Comparison of ENCODE assay signal across 13 cellular contexts in genomic region chrX:19624754-19625153, GRCh38.
DNase-seq lines count a peak whose midpoint lies in the region; ATAC-seq, FAIRE-seq and TF ChIP-seq lines count a peak whose summit lies in the region.
"Had no signal": no experiment of that assay in that cellular context is flagged by ENCODE, and none has a peak within 500 bp of the region (broad histone marks: within the 10 kb centered on the region; RNA-seq: fewer than 3 reads in every experiment).

No MANE protein-coding gene starts in this region.

- H3K4me1 Mint-ChIP-seq in Calu3 (ENCODE audit: low read depth, unreplicated experiment) (peaks cover 23% of the 10 kb centered on the region), HFFc6 (ENCODE audit: low read depth) (peaks cover 39% of the 10 kb centered on the region), immature natural killer cell (peaks cover 54 to 68% of the 10 kb centered on the region in 2 donors)
- H3K4me1 Mint-ChIP-seq in activated T-helper 1 cell treated with anti-CD3 and anti-CD28 coated beads, Interleukin-12 subunit alpha, Interleukin-12 subunit beta, Interleukin-2, Interleukin-4 antibody, amounts not matched to agents 30 ng/mL and 10 ng/mL and 1 ng/mL, durations not matched to agents 14 hours and 24 hours and 36 hours (ENCODE audit: low read depth): peaks cover 51% of the 10 kb centered on the region

- no peak for DNase-seq in Calu3
- DNase-seq in HFFc6: no peak
- no peak for DNase-seq in activated T-helper 1 cell treated with anti-CD3 and anti-CD28 coated beads, Interleukin-12 subunit alpha, Interleukin-12 subunit beta, Interleukin-2, Interleukin-4 antibody, amounts not matched to agents 30 ng/mL and 10 ng/mL and 1 ng/mL, durations not matched to agents 14 hours and 24 hours and 36 hours (ENCODE audit: low spot score)
- DNase-seq in immature natural killer cell: no peak
- DNase-seq in KG1 (lab: John Stamatoyannopoulos, UW): no peak
- no peak for DNase-seq in NCI-H446 treated with DMSO at 0.1 percent for 48 hours (lab: John Stamatoyannopoulos, UW)
- no peak for DNase-seq in D721Med (ENCODE audit: insufficient read length, low spot score)
- DNase-seq: activated CD4-positive, alpha-beta T cell treated with anti-CD3 and anti-CD28 coated beads for 4 hours; amniotic stem cell; naive thymus-derived CD8-positive, alpha-beta T cell; NCI-H1048; NCI-H524 had no signal

- H3K9me3 Mint-ChIP-seq in Calu3 (ENCODE audit: low read depth, unreplicated experiment): no peaks in the 10 kb centered on the region
- H3K9me3 Mint-ChIP-seq in HFFc6: no peaks in the 10 kb centered on the region
- no peaks in the 10 kb centered on the region for H3K9me3 Mint-ChIP-seq in activated T-helper 1 cell treated with anti-CD3 and anti-CD28 coated beads, Interleukin-12 subunit alpha, Interleukin-12 subunit beta, Interleukin-2, Interleukin-4 antibody, amounts not matched to agents 30 ng/mL and 10 ng/mL and 1 ng/mL, durations not matched to agents 14 hours and 24 hours and 36 hours
- H3K9me3 Mint-ChIP-seq in immature natural killer cell: no peaks in the 10 kb centered on the region
- H3K9me3 Mint-ChIP-seq: naive thymus-derived CD8-positive, alpha-beta T cell had no signal

- no peak overlapping the region for H3K4me3 Mint-ChIP-seq in Calu3 (ENCODE audit: low read depth, unreplicated experiment)
- H3K4me3 Mint-ChIP-seq in HFFc6: no peak overlapping the region
- H3K4me3 Mint-ChIP-seq in activated T-helper 1 cell treated with anti-CD3 and anti-CD28 coated beads, Interleukin-12 subunit alpha, Interleukin-12 subunit beta, Interleukin-2, Interleukin-4 antibody, amounts not matched to agents 30 ng/mL and 10 ng/mL and 1 ng/mL, durations not matched to agents 14 hours and 24 hours and 36 hours: peak overlapping the region; percentile 70
- peak overlapping the region in 2 of 5 donors; percentile 21 to 29 for H3K4me3 Mint-ChIP-seq in immature natural killer cell

- H3K27ac Mint-ChIP-seq in Calu3 (ENCODE audit: unreplicated experiment) (peak overlapping the region; percentile 70), HFFc6 (peak overlapping the region; percentile 75), immature natural killer cell (peak overlapping the region; percentile 2 to 76 (median 41))
- H3K27ac Mint-ChIP-seq in activated T-helper 1 cell treated with anti-CD3 and anti-CD28 coated beads, Interleukin-12 subunit alpha, Interleukin-12 subunit beta, Interleukin-2, Interleukin-4 antibody, amounts not matched to agents 30 ng/mL and 10 ng/mL and 1 ng/mL, durations not matched to agents 14 hours and 24 hours and 36 hours: peak overlapping the region; percentile 95

- peaks cover 28% of the 10 kb centered on the region for H3K36me3 Mint-ChIP-seq in Calu3 (ENCODE audit: insufficient read depth, unreplicated experiment)
- no peaks in the 10 kb centered on the region for H3K36me3 Mint-ChIP-seq in HFFc6 (ENCODE audit: low read depth)
- H3K36me3 Mint-ChIP-seq in activated T-helper 1 cell treated with anti-CD3 and anti-CD28 coated beads, Interleukin-12 subunit alpha, Interleukin-12 subunit beta, Interleukin-2, Interleukin-4 antibody, amounts not matched to agents 30 ng/mL and 10 ng/mL and 1 ng/mL, durations not matched to agents 14 hours and 24 hours and 36 hours (ENCODE audit: low read depth): peaks cover 22% of the 10 kb centered on the region
- H3K36me3 Mint-ChIP-seq in immature natural killer cell: no peaks in the 10 kb centered on the region

- H3K27me3 Mint-ChIP-seq in Calu3 (ENCODE audit: unreplicated experiment): no peaks in the 10 kb centered on the region
- no peaks in the 10 kb centered on the region for H3K27me3 Mint-ChIP-seq in HFFc6 (ENCODE audit: insufficient read depth)
- peaks cover 3% of the 10 kb centered on the region for H3K27me3 Mint-ChIP-seq in activated T-helper 1 cell treated with anti-CD3 and anti-CD28 coated beads, Interleukin-12 subunit alpha, Interleukin-12 subunit beta, Interleukin-2, Interleukin-4 antibody, amounts not matched to agents 30 ng/mL and 10 ng/mL and 1 ng/mL, durations not matched to agents 14 hours and 24 hours and 36 hours (ENCODE audit: insufficient read depth)
- peaks cover 2 to 12% (median 10%) of the 10 kb centered on the region in 3 donors for H3K27me3 Mint-ChIP-seq in immature natural killer cell (ENCODE audit: low read depth in 3 of 3)
- H3K27me3 Mint-ChIP-seq: naive thymus-derived CD8-positive, alpha-beta T cell had no signal

- no TSS peak for BruUV-seq in Calu3 (replicated peaks; lab: Mats Ljungman, UMichigan)

- no peak for FAIRE-seq in D721Med (lab: Jason Lieb, UNC)

- CTCF ChIA-PET in Calu3 (lab: Charles Lee): interaction anchor here (0.7 kb wide), 1 partner anchor 172 kb away, joined by 3 read pairs; no protein-coding TSS in a partner anchor

- intact Hi-C loops in Calu3 (cut with micrococcal nuclease; ENCODE audit: unreplicated experiment): loop anchor here (5.0 kb wide), 1 partner anchor 43 kb away; no protein-coding TSS in a partner anchor
- intact Hi-C loops in activated T-helper 1 cell treated with anti-CD3 and anti-CD28 coated beads, Interleukin-12 subunit alpha, Interleukin-12 subunit beta, Interleukin-2, Interleukin-4 antibody, amounts not matched to agents 30 ng/mL and 10 ng/mL and 1 ng/mL, durations not matched to agents 14 hours and 24 hours and 36 hours (cut with micrococcal nuclease): loop anchor here (1.0 to 10.0 kb wide), 7 partner anchors 18 to 173 kb away; no protein-coding TSS in a partner anchor

- ATAC-seq in HG03039 (IDR thresholded peaks at IDR 0.05; ENCODE audit: unreplicated experiment): no peak
- ATAC-seq: naive thymus-derived CD8-positive, alpha-beta T cell had no signal

- TF ChIP-seq CTCF in Calu3 (IDR thresholded peaks at IDR 0.05; ENCODE audit: unreplicated experiment): no peak
- TF ChIP-seq CTCF in HFFc6 (IDR thresholded peaks at IDR 0.05): no peak
- no peak for TF ChIP-seq CTCF in D721Med (IDR thresholded peaks at IDR 0.05; ENCODE audit: insufficient read depth, missing control alignments)

Comparison
In these comparisons a context has a peak if more than half of its experiments do, and no peak if none do; other contexts are left out.
1. H3K27ac Mint-ChIP-seq: peak in every context shown above with its lines; median percentile 95 in activated T-helper 1 cell treated with anti-CD3 and anti-CD28 coated beads, Interleukin-12 subunit alpha, Interleukin-12 subunit beta, Interleukin-2, Interleukin-4 antibody, amounts not matched to agents 30 ng/mL and 10 ng/mL and 1 ng/mL, durations not matched to agents 14 hours and 24 hours and 36 hours; 75 in HFFc6; 70 in Calu3; 41 in immature natural killer cell.